ENCODE assay signal across 26 cellular contexts in genomic region chrX:101507986-101508385, GRCh38.
"Had no signal": no experiment of that assay in that cellular context is flagged by ENCODE, and none has a peak within 500 bp of the region (broad histone marks: within the 10 kb centered on the region; RNA-seq: fewer than 3 reads in every experiment).

No MANE protein-coding gene starts in this region.

- H3K4me2 ChIP-seq: neural progenitor cell had no signal

- H3K4me1 ChIP-seq: neural progenitor cell, pancreas, psoas muscle, right lobe of liver, sigmoid colon, stomach, thyroid gland, upper lobe of left lung, vagina had no signal

- H3K27me3 Mint-ChIP-seq: progenitor cell of endocrine pancreas; stimulated activated naive CD8-positive, alpha-beta T cell treated with anti-CD3 and anti-CD28 coated beads, Interleukin-15, Interleukin-2, amounts not matched to agents 100 ng/mL and 50 ng/mL, for 24 hours had no signal

- H2AFZ ChIP-seq: neural progenitor cell had no signal

- H3K4me1 Mint-ChIP-seq: natural killer cell; nephron; neural progenitor cell; stimulated activated effector memory CD8-positive, alpha-beta T cell treated with anti-CD3 and anti-CD28 coated beads, Interleukin-12 subunit alpha, Interleukin-12 subunit beta, amount 100 ng/mL, for 72 hours; stimulated activated naive B cell treated with anti-CD40 and anti-IgM and Interleukin-4, amounts not matched to agents 10 μg/mL and 1 μg/mL and 100 μg/mL, for 72 hours had no signal

- H3K36me3 ChIP-seq: neural progenitor cell, pancreas, right lobe of liver, thoracic aorta, thyroid gland, tibial nerve, upper lobe of left lung, vagina had no signal

- H3K27ac ChIP-seq: neural progenitor cell, pancreas, psoas muscle, right lobe of liver, sigmoid colon, stomach, thoracic aorta, thyroid gland, tibial nerve, upper lobe of left lung, vagina had no signal

- ATAC-seq: natural killer cell; pancreas; psoas muscle; right cardiac atrium; right lobe of liver; stimulated activated effector memory CD8-positive, alpha-beta T cell treated with anti-CD3 and anti-CD28 coated beads, Interleukin-12 subunit alpha, Interleukin-12 subunit beta, amount 100 ng/mL, for 72 hours; stimulated activated naive B cell treated with anti-CD40 and anti-IgM and Interleukin-4, amounts not matched to agents 10 μg/mL and 1 μg/mL and 100 μg/mL, for 72 hours had no signal

- H3K4me3 ChIP-seq: neural progenitor cell, pancreas, psoas muscle, right lobe of liver, sigmoid colon, stomach, thoracic aorta, thyroid gland, tibial nerve, upper lobe of left lung, vagina had no signal

- H3K27me3 ChIP-seq: neural progenitor cell, pancreas, right lobe of liver, sigmoid colon, stomach, thyroid gland, tibial nerve, upper lobe of left lung, vagina had no signal

- H3K9ac ChIP-seq: neural progenitor cell had no signal

- FAIRE-seq: small intestine, urothelium cell line had no signal

- H3K9me3 ChIP-seq: pancreas, psoas muscle, right lobe of liver, sigmoid colon, stomach, thoracic aorta, thyroid gland, tibial nerve, upper lobe of left lung, vagina had no signal

- H3K27ac Mint-ChIP-seq: natural killer cell; nephron; neural progenitor cell; progenitor cell of endocrine pancreas; stimulated activated effector memory CD8-positive, alpha-beta T cell treated with anti-CD3 and anti-CD28 coated beads, Interleukin-12 subunit alpha, Interleukin-12 subunit beta, amount 100 ng/mL, for 72 hours; stimulated activated naive B cell treated with anti-CD40 and anti-IgM and Interleukin-4, amounts not matched to agents 10 μg/mL and 1 μg/mL and 100 μg/mL, for 72 hours; stimulated activated naive CD8-positive, alpha-beta T cell treated with anti-CD3 and anti-CD28 coated beads, Interleukin-15, Interleukin-2, amounts not matched to agents 100 ng/mL and 50 ng/mL, for 24 hours had no signal

- DNase-seq: natural killer cell; occipital lobe; pancreas; psoas muscle; right cardiac atrium; right lobe of liver; sigmoid colon; small intestine; stimulated activated CD4-positive, alpha-beta T cell treated with anti-CD3 and anti-CD28 coated beads, Interleukin-15, amount 100 ng/mL, for 24 hours; stimulated activated CD4-positive, alpha-beta T cell treated with anti-CD3 and anti-CD28 coated beads, Interleukin-2, amount 100 ng/mL, for 24 hours; stimulated activated CD4-positive, alpha-beta T cell treated with anti-CD3 and anti-CD28 coated beads, Interleukin-2, amount 100 ng/mL, for 48 hours; stimulated activated CD4-positive, alpha-beta T cell treated with anti-CD3 and anti-CD28 coated beads, Interleukin-4, amount 100 ng/mL, for 24 hours; stimulated activated naive B cell treated with anti-CD40 and anti-IgM and Interleukin-4, amounts not matched to agents 10 μg/mL and 1 μg/mL and 100 μg/mL, for 72 hours; stimulated activated naive CD4-positive, alpha-beta T cell treated with Interleukin-2 at 50 U/mL for 16 hours; stomach; thyroid gland; upper lobe of left lung had no signal

- H3K9me3 Mint-ChIP-seq: natural killer cell; neural progenitor cell; stimulated activated effector memory CD8-positive, alpha-beta T cell treated with anti-CD3 and anti-CD28 coated beads, Interleukin-12 subunit alpha, Interleukin-12 subunit beta, amount 100 ng/mL, for 72 hours; stimulated activated naive CD8-positive, alpha-beta T cell treated with anti-CD3 and anti-CD28 coated beads, Interleukin-15, Interleukin-2, amounts not matched to agents 100 ng/mL and 50 ng/mL, for 24 hours had no signal

- H3K4me3 Mint-ChIP-seq: natural killer cell; nephron; neural progenitor cell; stimulated activated effector memory CD8-positive, alpha-beta T cell treated with anti-CD3 and anti-CD28 coated beads, Interleukin-12 subunit alpha, Interleukin-12 subunit beta, amount 100 ng/mL, for 72 hours; stimulated activated naive B cell treated with anti-CD40 and anti-IgM and Interleukin-4, amounts not matched to agents 10 μg/mL and 1 μg/mL and 100 μg/mL, for 72 hours; stimulated activated naive CD8-positive, alpha-beta T cell treated with anti-CD3 and anti-CD28 coated beads, Interleukin-15, Interleukin-2, amounts not matched to agents 100 ng/mL and 50 ng/mL, for 24 hours had no signal

- H3K36me3 Mint-ChIP-seq: natural killer cell; neural progenitor cell; stimulated activated effector memory CD8-positive, alpha-beta T cell treated with anti-CD3 and anti-CD28 coated beads, Interleukin-12 subunit alpha, Interleukin-12 subunit beta, amount 100 ng/mL, for 72 hours had no signal
